ENCODE assay signal across 1 cellular context in the genomic region with DNA sequence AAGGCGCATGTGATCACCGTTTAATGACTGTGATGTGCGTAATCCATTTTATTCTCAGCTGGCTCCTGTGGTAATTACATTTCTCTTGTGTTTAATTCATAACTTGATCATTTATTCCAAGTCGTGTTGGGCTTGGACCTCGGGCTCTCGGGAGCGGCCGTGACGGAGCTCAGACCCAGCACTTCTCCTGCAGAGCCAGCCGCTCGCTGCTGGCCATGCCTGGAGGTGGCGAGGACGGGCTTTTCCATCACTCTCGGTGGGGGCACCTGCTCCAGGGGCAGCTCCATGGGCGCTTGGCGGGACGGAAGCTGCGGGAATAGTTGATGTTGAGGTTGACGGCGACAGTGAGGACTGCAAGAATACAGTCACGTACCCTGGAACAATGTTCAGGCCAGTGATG.
TF ChIP-seq lines count a peak whose summit lies in the region.

No MANE protein-coding gene starts in this region.

TF ChIP-seq in H1, 55 proteins besides CTCF, POLR2A, EP300 and RAD21:
- TF ChIP-seq PHF8 (conservative IDR thresholded peaks at IDR 0.05; ENCODE audit: low read depth, low read length): no peak
- TF ChIP-seq NRF1 (IDR thresholded peaks at IDR 0.05; ENCODE audit: low read depth, low read length): no peak
- no peak for TF ChIP-seq TBP (IDR thresholded peaks at IDR 0.05; ENCODE audit: low read depth, low read length)
- TF ChIP-seq MAFK (IDR thresholded peaks at IDR 0.05; ENCODE audit: low read depth, low read length): no peak
- no peak for TF ChIP-seq FOSL1 (IDR thresholded peaks at IDR 0.05; ENCODE audit: insufficient read depth, low read depth, low read length)
- no peak for TF ChIP-seq HDAC6 (IDR thresholded peaks at IDR 0.05; ENCODE audit: low read depth, low read length)
- no peak for TF ChIP-seq GTF2F1 (IDR thresholded peaks at IDR 0.05; ENCODE audit: borderline replicate concordance, low read depth, low read length)
- no peak for TF ChIP-seq CHD2 (IDR thresholded peaks at IDR 0.05; ENCODE audit: low read length)
- TF ChIP-seq SP4 (IDR thresholded peaks at IDR 0.05; ENCODE audit: low read length): no peak
- no peak for TF ChIP-seq CBX8 (IDR thresholded peaks at IDR 0.05; ENCODE audit: borderline replicate concordance, low read depth, low read length)
- no peak for TF ChIP-seq TAF1 (IDR thresholded peaks at IDR 0.05; ENCODE audit: low read depth, low read length)
- TF ChIP-seq CBX5 (IDR thresholded peaks at IDR 0.05; ENCODE audit: low read depth, low read length): no peak
- no peak for TF ChIP-seq RNF2 (IDR thresholded peaks at IDR 0.05; ENCODE audit: borderline replicate concordance, low read depth, low read length, missing control alignments, poor library complexity, severe bottlenecking)
- TF ChIP-seq RBBP5 (IDR thresholded peaks at IDR 0.05; ENCODE audit: borderline replicate concordance, low read depth, low read length): no peak
- TF ChIP-seq SUZ12 (IDR thresholded peaks at IDR 0.05; ENCODE audit: low read length): no peak
- no peak for TF ChIP-seq TAF7 (optimal IDR thresholded peaks at IDR 0.05; ENCODE audit: borderline replicate concordance, low read depth, low read length)
- no peak for TF ChIP-seq SIX5 (IDR thresholded peaks at IDR 0.05; ENCODE audit: low read depth, low read length)
- TF ChIP-seq BRCA1 (IDR thresholded peaks at IDR 0.05; ENCODE audit: low read depth, low read length): no peak
- TF ChIP-seq ZNF274 (IDR thresholded peaks at IDR 0.05; ENCODE audit: borderline replicate concordance, extremely low read depth, low read length): no peak
